ENCODE assay signal across 8 cellular contexts in the genomic region with DNA sequence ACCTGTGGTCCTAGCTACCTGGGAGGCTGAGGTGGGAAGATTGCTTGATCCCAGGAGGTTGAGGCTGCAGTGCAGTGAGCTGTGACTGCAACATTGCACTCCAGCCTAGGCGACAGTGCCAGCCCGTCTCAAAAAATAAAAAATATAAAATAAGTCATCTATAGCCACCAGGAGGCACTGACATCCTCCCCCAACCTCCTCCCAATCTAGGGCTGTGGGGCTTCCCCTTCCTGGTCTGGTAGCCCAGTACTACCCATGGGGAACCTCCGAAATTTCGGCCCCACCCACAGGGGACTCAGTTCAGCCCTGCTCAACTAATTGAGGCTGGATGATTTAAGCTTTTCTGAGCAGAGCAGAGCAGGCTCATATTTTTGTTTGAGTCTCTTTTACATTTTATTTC. TPM values are rescaled to one million over a fixed set of nuclear protein-coding genes. Genes with fewer than 3 reads are reported as not detected.
DNase-seq lines count a peak whose midpoint lies in the region; ATAC-seq and TF ChIP-seq lines count a peak whose summit lies in the region.

No MANE protein-coding gene starts in this region.

- H2AK5ac ChIP-seq in neuronal stem cell (ENCODE audit: low read depth, low read length) = no peak overlapping the region

- no peak overlapping the region for H3K14ac ChIP-seq in neuronal stem cell (ENCODE audit: low read length)

- H3K18ac ChIP-seq in neuronal stem cell (ENCODE audit: low read length) = no peak overlapping the region

- H2BK120ac ChIP-seq in neuronal stem cell (ENCODE audit: low read depth, low read length) = no peak overlapping the region

- H2BK5ac ChIP-seq in neuronal stem cell (ENCODE audit: low read length) = no peak overlapping the region

- H2AFZ ChIP-seq in neuronal stem cell (ENCODE audit: low read length) = no peak overlapping the region

- no peaks in the 10 kb centered on the region for H3K79me1 ChIP-seq in neuronal stem cell (ENCODE audit: low read depth, low read length)

- H3K4me3 ChIP-seq in right atrium auricular region = no peak overlapping the region
- no peak overlapping the region for H3K4me3 ChIP-seq in fibroblast of pulmonary artery (replicated peaks; ENCODE audit: low read depth, low read length)
- no peak overlapping the region for H3K4me3 ChIP-seq in neuronal stem cell (ENCODE audit: low read length in 2 of 2)

- WGBS in neuronal stem cell (ENCODE audit: extremely low coverage in 2 of 2, insufficient read length in 2 of 2, insufficient replicate concordance in 1 of 2), 2 donors = no CpG with 5 or more reads among the region's 4 CpGs

- H3K4me2 ChIP-seq in neuronal stem cell (ENCODE audit: insufficient read depth, low read length, poor library complexity, severe bottlenecking) = no peak overlapping the region

- ATAC-seq in Right ventricle myocardium inferior = peak; percentile 36
- ATAC-seq in HG03520 (IDR thresholded peaks at IDR 0.05; ENCODE audit: unreplicated experiment) = peak; percentile 55
- ATAC-seq in stimulated activated naive CD8-positive, alpha-beta T cell treated with anti-CD3 and anti-CD28 coated beads, Interleukin-15, Interleukin-2, amounts not matched to agents 100 U/mL and 50 U/mL, for 24 hours = peak; percentile 77

- H3K27me3 ChIP-seq in right atrium auricular region (no peaks in the 10 kb centered on the region), neuronal stem cell (ENCODE audit: control insufficient read depth in 3 of 3, insufficient read depth in 3 of 3, low read depth in 1 of 3, low read length in 3 of 3) (peaks cover 0 to 24% (median 11%) of the 10 kb centered on the region in 3 experiments)

- H3K4ac ChIP-seq in neuronal stem cell (ENCODE audit: low read length) = no peak overlapping the region

- H3K27ac ChIP-seq in right atrium auricular region = no peak overlapping the region
- no peak overlapping the region for H3K27ac ChIP-seq in neuronal stem cell (replicated peaks; ENCODE audit: low read length)

- H3K9ac ChIP-seq in neuronal stem cell (ENCODE audit: low read depth, low read length, poor library complexity) = no peak overlapping the region

- no peak overlapping the region for H2BK12ac ChIP-seq in neuronal stem cell (ENCODE audit: low read length)

- H3K36me3 ChIP-seq in right atrium auricular region (no peaks in the 10 kb centered on the region), neuronal stem cell (replicated peaks in 1 of 2; ENCODE audit: control insufficient read depth in 2 of 2, insufficient read depth in 2 of 2, low read length in 2 of 2) (no peaks in the 10 kb centered on the region)

- no peak overlapping the region for H2BK15ac ChIP-seq in neuronal stem cell (ENCODE audit: low read length)

- DNase-seq in Right ventricle myocardium inferior (ENCODE audit: missing footprints) (peak; percentile 77), right atrium auricular region (ENCODE audit: low spot score) (no peak), fibroblast of pulmonary artery (ENCODE audit: low read depth) (no peak), neuronal stem cell (ENCODE audit: low spot score) (no peak), NCI-H510A treated with DMSO at 0.1 percent for 48 hours (lab: John Stamatoyannopoulos, UW) (no peak)
- DNase-seq in activated CD4-positive, CD25-positive, alpha-beta regulatory T cell treated with anti-CD3 and anti-CD28 coated beads, Interleukin-2, amount 50 U/mL, for 72 hours = peak; percentile 59
- DNase-seq in stimulated activated naive CD8-positive, alpha-beta T cell treated with anti-CD3 and anti-CD28 coated beads, Interleukin-15, Interleukin-2, amounts not matched to agents 100 U/mL and 50 U/mL, for 24 hours = peak; percentile 73

- no peak overlapping the region for H4K8ac ChIP-seq in neuronal stem cell (ENCODE audit: low read depth, low read length)

- no peak overlapping the region for H4K91ac ChIP-seq in neuronal stem cell (ENCODE audit: low read depth, low read length, poor library complexity)

- TF ChIP-seq CTCF in right atrium auricular region (IDR thresholded peaks at IDR 0.05) = peak in 1 of 2 donors; percentile 24
- TF ChIP-seq CTCF in fibroblast of pulmonary artery (IDR thresholded peaks at IDR 0.05; ENCODE audit: low read length, missing control alignments) = peak; percentile 22

- intact Hi-C loops in Right ventricle myocardium inferior (cut with DNase I) = loop anchor here (2.0 kb wide), 1 partner anchor 37 kb away; no protein-coding TSS in a partner anchor

- H3K9me3 ChIP-seq in right atrium auricular region = no peaks in the 10 kb centered on the region
- peaks cover 0 to 2% of the 10 kb centered on the region in 2 donors for H3K9me3 ChIP-seq in neuronal stem cell (replicated peaks in 1 of 2; ENCODE audit: control insufficient read depth in 2 of 2, insufficient read depth in 1 of 2, low read depth in 1 of 2, low read length in 2 of 2)

- no peak overlapping the region for H3K23ac ChIP-seq in neuronal stem cell (ENCODE audit: low read depth, low read length, poor library complexity)

- peaks cover 0 to 17% of the 10 kb centered on the region in 2 donors for H3K4me1 ChIP-seq in right atrium auricular region
- peaks cover 23 to 28% of the 10 kb centered on the region in 2 donors for H3K4me1 ChIP-seq in neuronal stem cell (ENCODE audit: control insufficient read depth in 2 of 2, insufficient read depth in 1 of 2, low read depth in 1 of 2, low read length in 2 of 2)

RNA-seq across cellular contexts. Expression of a gene that starts 3.2 kb away (rescaled TPM):
- not detected for total RNA-seq in Right ventricle myocardium inferior
- total RNA-seq in right atrium auricular region = not detected
- polyA plus RNA-seq in neuronal stem cell (2013, experiment 1 of 2) = 1.1 TPM
- polyA plus RNA-seq in neuronal stem cell (2013, experiment 2 of 2) = 1.1 TPM

RNA-seq across cellular contexts. Expression of a gene that starts 16.5 kb away (rescaled TPM):
- total RNA-seq in Right ventricle myocardium inferior (7.4 TPM), right atrium auricular region (10 to 100 TPM; 10.5 to 12.4 TPM)
- 10.4 TPM for polyA plus RNA-seq in neuronal stem cell (2013, experiment 1 of 2)
- 9.9 TPM for polyA plus RNA-seq in neuronal stem cell (2013, experiment 2 of 2)

RNA-seq across cellular contexts. Expression of a gene that starts 30.4 kb away (rescaled TPM):
- total RNA-seq in Right ventricle myocardium inferior (57.8 TPM), right atrium auricular region (10 to 100 TPM; 52.9 to 56.0 TPM)
- 0.81 TPM for polyA plus RNA-seq in neuronal stem cell (2013, experiment 1 of 2)
- 0.69 TPM for polyA plus RNA-seq in neuronal stem cell (2013, experiment 2 of 2)

RNA-seq across cellular contexts. Expression of a gene that starts 39.0 kb away (rescaled TPM):
- total RNA-seq in Right ventricle myocardium inferior (6.2 TPM), right atrium auricular region (1 to 10 TPM; 7.3 to 7.9 TPM)
- polyA plus RNA-seq in neuronal stem cell (2013, experiment 1 of 2) = 8.2 TPM
- 7.9 TPM for polyA plus RNA-seq in neuronal stem cell (2013, experiment 2 of 2)

RNA-seq across cellular contexts. Expression of a gene that starts 49.5 kb away (rescaled TPM):
- total RNA-seq in Right ventricle myocardium inferior (1.7 TPM), right atrium auricular region (1 to 10 TPM in 1 of 2 donors, under 1 TPM in 1; 0.30 to 1.7 TPM)
- polyA plus RNA-seq in neuronal stem cell (2013, experiment 1 of 2) = 0.28 TPM
- 0.26 TPM for polyA plus RNA-seq in neuronal stem cell (2013, experiment 2 of 2)

Comparison
In these comparisons a context has a peak if more than half of its experiments do, and no peak if none do; other contexts are left out.
1. DNase-seq: peak in Right ventricle myocardium inferior (single experiment), activated CD4-positive, CD25-positive, alpha-beta regulatory T cell treated with anti-CD3 and anti-CD28 coated beads, Interleukin-2, amount 50 U/mL, for 72 hours (single experiment) and stimulated activated naive CD8-positive, alpha-beta T cell treated with anti-CD3 and anti-CD28 coated beads, Interleukin-15, Interleukin-2, amounts not matched to agents 100 U/mL and 50 U/mL, for 24 hours (single experiment); none in right atrium auricular region (single experiment), fibroblast of pulmonary artery (single experiment), neuronal stem cell (single experiment) and NCI-H510A treated with DMSO at 0.1 percent for 48 hours (single experiment).
2. Peak in every context shown above with its lines, with median percentiles within 50 percentile points of each other: ATAC-seq.